Comparison of ENCODE assay signal across 18 cellular contexts in the genomic region with DNA sequence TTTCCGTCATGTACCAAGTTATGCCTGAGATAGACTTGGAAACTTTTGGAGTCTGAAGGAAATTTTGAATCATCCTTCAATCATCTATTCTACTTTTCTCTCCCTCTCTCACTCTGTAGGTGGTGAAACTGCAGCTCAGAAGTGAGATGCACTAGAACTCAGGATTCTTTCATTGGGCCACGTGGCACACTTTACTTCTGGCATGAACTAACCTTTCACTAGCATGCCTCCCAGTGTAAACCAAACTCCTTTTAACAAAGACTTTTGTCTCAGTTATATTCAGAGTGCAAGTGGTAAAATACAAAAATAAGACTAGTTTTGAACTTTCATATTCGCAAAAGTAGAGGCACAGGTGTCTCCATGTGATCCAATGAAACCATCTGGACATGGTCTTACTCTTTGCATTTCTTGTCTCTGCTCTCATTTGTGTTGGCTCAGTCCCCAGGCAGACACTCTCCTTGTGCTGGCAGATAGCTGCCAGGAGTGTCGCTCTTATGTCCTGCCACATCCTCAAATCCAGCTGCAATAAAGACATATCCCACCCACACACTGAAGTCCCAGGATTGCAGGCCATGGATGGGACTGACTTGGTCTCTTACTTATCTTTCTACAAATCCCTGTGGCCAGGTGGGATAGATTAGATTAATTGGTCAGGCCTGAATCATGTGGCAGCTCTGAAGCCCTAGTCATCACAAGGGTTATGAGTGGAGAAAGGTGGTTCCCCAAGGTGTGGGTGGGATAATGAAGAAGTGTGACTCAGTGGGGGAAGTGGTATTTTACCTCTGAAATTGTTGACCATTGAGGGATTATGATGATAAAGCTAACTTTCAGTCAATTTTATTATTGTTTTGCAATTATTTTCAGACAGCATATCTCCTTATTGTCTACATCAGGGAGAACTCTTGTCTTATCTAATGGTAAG.
A peak's percentile ranks its signal among the peaks of the same experiment; 100 is the strongest.
DNase-seq lines count a peak whose midpoint lies in the region; ATAC-seq and TF ChIP-seq lines count a peak whose summit lies in the region.
"Had no signal": no experiment of that assay in that cellular context is flagged by ENCODE, and none has a peak within 500 bp of the region (broad histone marks: within the 10 kb centered on the region; RNA-seq: fewer than 3 reads in every experiment).

No MANE protein-coding gene starts in this region.

- no peak overlapping the region for H3K27ac ChIP-seq in psoas muscle
- H3K27ac ChIP-seq: left ventricle myocardium inferior had no signal

- H3K36me3 ChIP-seq in GM06990 (ENCODE audit: control insufficient read depth, insufficient read depth, low read length) (no peaks in the 10 kb centered on the region), psoas muscle (ENCODE audit: insufficient read depth in 1 of 2, low read depth in 1 of 2) (no peaks in the 10 kb centered on the region)
- H3K36me3 ChIP-seq: left ventricle myocardium inferior had no signal

- H3K4me1 ChIP-seq in psoas muscle: no peaks in the 10 kb centered on the region
- H3K4me1 ChIP-seq: left ventricle myocardium inferior had no signal

- intact Hi-C loops in psoas muscle (cut with DNase I): loop anchor here in 1 of 2 donors (10.0 kb wide), 1 partner anchor 234 kb away; no protein-coding TSS in a partner anchor

- H3K27me3 ChIP-seq in GM06990 (replicated peaks; ENCODE audit: control insufficient read depth, insufficient read depth, low read length) (no peaks in the 10 kb centered on the region), psoas muscle (ENCODE audit: insufficient read depth in 3 of 3, low read length in 2 of 3) (no peaks in the 10 kb centered on the region)

- TF ChIP-seq CTCF in GM06990 (IDR thresholded peaks at IDR 0.05; ENCODE audit: insufficient read depth, low read length, poor library complexity, severe bottlenecking) (peak; percentile 24), psoas muscle (IDR thresholded peaks at IDR 0.05) (no peak)

- H3K4me3 ChIP-seq in GM06990 (replicated peaks; ENCODE audit: low read depth, low read length): no peak overlapping the region
- H3K4me3 ChIP-seq in psoas muscle: no peak overlapping the region
- H3K4me3 ChIP-seq: left ventricle myocardium inferior had no signal

- 72 to 78% (median 76%) methylated on average over 4 of the region's 4 CpGs for WGBS in psoas muscle, 3 donors

- no peak for DNase-seq in GM06990 (ENCODE audit: extremely low read depth, insufficient read length)
- no peak for DNase-seq in stimulated activated CD4-positive, alpha-beta T cell treated with anti-CD3 and anti-CD28 coated beads, Interleukin-1b, Interleukin-23, amount 100 ng/mL, for 48 hours
- DNase-seq in islet precursor cell: no peak
- no peak for DNase-seq in putamen (ENCODE audit: low spot score)
- no peak for DNase-seq in psoas muscle
- DNase-seq: activated CD4-positive, alpha-beta T cell treated with anti-CD3 and anti-CD28 coated beads for 1 hour; activated effector memory CD4-positive, alpha-beta T cell treated with anti-CD3 and anti-CD28 coated beads, Interleukin-2, amount 50 U/mL, for 16 hours; amniotic stem cell; CD4-positive, CD25-positive, alpha-beta regulatory T cell; DMS79 treated with DMSO at 0.1 percent for 48 hours; left ventricle myocardium inferior; NCI-H526 treated with DMSO at 0.1 percent for 48 hours; right cardiac atrium; T-helper 9 cell had no signal

- ATAC-seq in GM18868 (IDR thresholded peaks at IDR 0.05; ENCODE audit: unreplicated experiment) (peak; percentile 81), HG02623 (IDR thresholded peaks at IDR 0.05; ENCODE audit: unreplicated experiment) (peak; percentile 55), HG03378 (IDR thresholded peaks at IDR 0.05; ENCODE audit: unreplicated experiment) (peak; percentile 71), psoas muscle (no peak)
- ATAC-seq: esophagus mucosa, right cardiac atrium had no signal

- H3K9me3 ChIP-seq in psoas muscle: no peaks in the 10 kb centered on the region

Comparison
In these comparisons a context has a peak if more than half of its experiments do, and no peak if none do; other contexts are left out.
1. ATAC-seq: peak in GM18868 (single experiment), HG02623 (single experiment) and HG03378 (single experiment); none in psoas muscle (0 of 4).